Comparison of ENCODE assay signal across 31 cellular contexts in genomic region chr9:28699632-28700031, GRCh38.
"Had no signal": no experiment of that assay in that cellular context is flagged by ENCODE, and none has a peak within 500 bp of the region (broad histone marks: within the 10 kb centered on the region; RNA-seq: fewer than 3 reads in every experiment).

No MANE protein-coding gene starts in this region.

- H3K27me3 ChIP-seq: adrenal gland, body of pancreas, brain microvascular endothelial cell, breast epithelium had no signal

- H3K4me1 ChIP-seq: adrenal gland, body of pancreas, breast epithelium had no signal

- ATAC-seq: activated CD8-positive, alpha-beta T cell treated with anti-CD3 and anti-CD28 coated beads for 36 hours; activated naive CD4-positive, alpha-beta T cell treated with anti-CD3 and anti-CD28 coated beads, Interleukin-2, amount 50 U/mL, for 72 hours; activated T-cell treated with anti-CD3 and anti-CD28 coated beads, Interleukin-2, amount 50 U/mL, for 4 hours; activated T-cell treated with anti-CD3 and anti-CD28 coated beads, Interleukin-2, amount 50 U/mL, for 72 hours; activated T-helper 17 cell treated with anti-CD3 and anti-CD28 coated beads, Interleukin-2, amount 50 U/mL, for 72 hours; body of pancreas had no signal

- DNase-seq: activated B cell treated with CpG ODN at 0.5 μM for 24 hours; activated CD4-positive, alpha-beta memory T cell treated with anti-CD3 and anti-CD28 coated beads for 36 hours; activated CD4-positive, alpha-beta T cell treated with anti-CD3 and anti-CD28 coated beads for 4 hours; activated CD4-positive, alpha-beta T cell treated with anti-CD3 and anti-CD28 coated beads, Interleukin-2, amount 10 ng/mL, durations not matched to agents 24 days and 14 days; activated CD4-positive, alpha-beta T cell treated with anti-CD3 and anti-CD28 coated beads, Interleukin-2, amount 50 U/mL, for 1 hour; activated CD4-positive, alpha-beta T cell treated with anti-CD3 and anti-CD28 coated beads, Interleukin-2, amount 50 U/mL, for 4 hours; activated CD4-positive, CD25-positive, alpha-beta regulatory T cell treated with anti-CD3 and anti-CD28 coated beads, Interleukin-2, amount 50 U/mL, for 72 hours; activated CD8-positive, alpha-beta memory T cell treated with anti-CD3 and anti-CD28 coated beads, Interleukin-2, amount 50 U/mL, for 4 hours; activated CD8-positive, alpha-beta T cell treated with anti-CD3 and anti-CD28 coated beads for 36 hours; activated effector memory CD4-positive, alpha-beta T cell treated with anti-CD3 and anti-CD28 coated beads, Interleukin-2, amount 50 U/mL, for 16 hours; activated gamma-delta T cell treated with Interleukin-2 at 50 U/mL for 16 hours; activated naive CD4-positive, alpha-beta T cell; activated naive CD4-positive, alpha-beta T cell treated with anti-CD3 and anti-CD28 coated beads for 36 hours; activated naive CD4-positive, alpha-beta T cell treated with anti-CD3 and anti-CD28 coated beads, Interleukin-2, amount 50 U/mL, for 16 hours; activated naive CD8-positive, alpha-beta T cell treated with anti-CD3 and anti-CD28 coated beads for 36 hours; activated T-cell treated with anti-CD3 and anti-CD28 coated beads for 4 hours; activated T-cell treated with anti-CD3 and anti-CD28 coated beads, Interleukin-2, amount 50 U/mL, for 1 hour; activated T-cell treated with anti-CD3 and anti-CD28 coated beads, Interleukin-2, amount 50 U/mL, for 4 hours; activated T-cell treated with anti-CD3 and anti-CD28 coated beads, Interleukin-2, amount 50 U/mL, for 72 hours; adrenal gland; amniotic stem cell; aorta; body of pancreas; brain microvascular endothelial cell; central memory CD4-positive, alpha-beta T cell; T-helper 2 cell; T-helper 9 cell had no signal

- H3K27ac ChIP-seq: adrenal gland, body of pancreas, brain microvascular endothelial cell, breast epithelium, VCaP had no signal

- H3K9me3 ChIP-seq: adrenal gland, body of pancreas had no signal

- H3K4me3 ChIP-seq: adrenal gland, body of pancreas, breast epithelium had no signal

- H3K36me3 ChIP-seq: adrenal gland, brain microvascular endothelial cell, breast epithelium had no signal
